Comparison of ENCODE assay signal across 23 cellular contexts in the genomic region with DNA sequence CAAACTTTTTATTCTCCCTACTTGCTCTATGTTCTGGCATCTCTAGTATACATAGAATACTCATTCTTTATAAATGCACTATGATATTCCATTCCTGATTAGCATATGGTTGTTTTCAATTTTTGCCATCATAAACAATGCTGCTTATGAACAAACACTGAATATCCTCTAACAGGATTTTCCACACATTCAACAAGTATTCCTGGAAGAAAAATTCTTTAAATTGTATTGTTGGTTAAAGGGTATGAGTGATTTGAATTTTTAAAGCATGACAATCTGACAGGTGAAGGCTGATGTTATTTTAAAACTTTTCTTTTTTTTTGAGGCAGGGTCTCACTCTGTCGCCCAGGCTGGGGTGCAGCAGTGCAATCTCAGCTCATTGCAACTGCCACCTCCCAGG. TPM values are rescaled to one million over a fixed set of nuclear protein-coding genes. Genes with fewer than 3 reads are reported as not detected.
DNase-seq lines count a peak whose midpoint lies in the region; ATAC-seq, FAIRE-seq and TF ChIP-seq lines count a peak whose summit lies in the region.
"Had no signal": no experiment of that assay in that cellular context is flagged by ENCODE, and none has a peak within 500 bp of the region (broad histone marks: within the 10 kb centered on the region; RNA-seq: fewer than 3 reads in every experiment).

No MANE protein-coding gene starts in this region.

- in situ Hi-C loops in GM12878 (cut with MboI) = no loop called here

- SMC1A ChIA-PET in GM12878 (lab: Charles Lee; ENCODE audit: uncharacterized antibody, unreplicated experiment) = no interaction called here

- no peak overlapping the region for H3K18ac ChIP-seq in trophoblast cell (ENCODE audit: low read length)

- H2BK12ac ChIP-seq in trophoblast cell (ENCODE audit: low read length) = no peak overlapping the region

- no peak overlapping the region for H4K91ac ChIP-seq in trophoblast cell (ENCODE audit: low read depth, low read length)

- H3K36me3 Mint-ChIP-seq in activated naive CD4-positive, alpha-beta T cell treated with anti-CD3 and anti-CD28 coated beads, Interleukin-2, amount 50 U/mL, for 24 hours = peaks cover 12% of the 10 kb centered on the region
- peaks cover 72% of the 10 kb centered on the region for H3K36me3 Mint-ChIP-seq in nephron progenitor cell (ENCODE audit: low read depth)

- TF ChIP-seq RAD21 in GM12878 (IDR thresholded peaks at IDR 0.05; ENCODE audit: insufficient read depth, low read depth, low read length) = no peak

- H3K79me1 ChIP-seq in trophoblast cell (ENCODE audit: low read length) = no peaks in the 10 kb centered on the region

- intact Hi-C loops in GM12878 (cut with micrococcal nuclease; ENCODE audit: unreplicated experiment) = no loop called here
- intact Hi-C loops in adrenal gland (cut with DNase I) = no loop called here

- no peaks in the 10 kb centered on the region for H3K27me3 ChIP-seq in GM12878 (replicated peaks in 1 of 2; ENCODE audit: control insufficient read depth in 2 of 2, insufficient read depth in 2 of 2, low read length in 1 of 2)
- no peaks in the 10 kb centered on the region for H3K27me3 ChIP-seq in trophoblast cell (ENCODE audit: insufficient read depth, low read length)
- no peaks in the 10 kb centered on the region for H3K27me3 ChIP-seq in adrenal gland

- H3K9me3 Mint-ChIP-seq in activated naive CD4-positive, alpha-beta T cell treated with anti-CD3 and anti-CD28 coated beads, Interleukin-2, amount 50 U/mL, for 24 hours = no peaks in the 10 kb centered on the region
- H3K9me3 Mint-ChIP-seq in nephron progenitor cell = peaks cover 13% of the 10 kb centered on the region
- H3K9me3 Mint-ChIP-seq: CD4-positive, alpha-beta memory T cell had no signal

- TF ChIP-seq CTCF in HEK293 (tag by site-specific recombination; IDR thresholded peaks at IDR 0.05) (no peak), GM12878 (IDR thresholded peaks at IDR 0.05 in 2 of 3, conservative IDR thresholded peaks at IDR 0.05 in 1 of 3; ENCODE audit: control insufficient read depth in 2 of 3, extremely low read depth in 1 of 3, insufficient read depth in 1 of 3, low read depth in 3 of 3, low read length in 3 of 3) (no peak), nephron progenitor cell (IDR thresholded peaks at IDR 0.05) (no peak), adrenal gland (IDR thresholded peaks at IDR 0.05) (no peak)

- POLR2A ChIA-PET in HEK293 (lab: Yijun Ruan, JAX) = interaction anchor here (0.7 to 1.4 kb wide), 2 partner anchors 12 to 50 kb away, joined by 5 to 9 read pairs; partner anchors contain the start of gene APPBP2
- POLR2A ChIA-PET in GM12878 (lab: Charles Lee) = no interaction called here

- no peak for ATAC-seq in GM12878
- ATAC-seq: A549 had no signal

- RAD21 ChIA-PET in GM12878 (lab: Charles Lee; ENCODE audit: unreplicated experiment) = no interaction called here

- whole genome bisulfite sequencing in GM12878 (ENCODE audit: insufficient coverage, insufficient replicate concordance, low lambda C conversion rate, missing lambda C conversion rate) = 100% methylated on average over 1 of the region's 1 CpG
- no CpG with 5 or more reads among the region's 1 CpG for WGBS in trophoblast cell (ENCODE audit: extremely low coverage, insufficient coverage, insufficient read length)
- WGBS in adrenal gland, 4 donors = 92 to 100% (median 95%) methylated on average over 1 of the region's 1 CpG

- H3K27me3 Mint-ChIP-seq in activated naive CD4-positive, alpha-beta T cell treated with anti-CD3 and anti-CD28 coated beads, Interleukin-2, amount 50 U/mL, for 24 hours = no peaks in the 10 kb centered on the region
- H3K27me3 Mint-ChIP-seq in nephron progenitor cell (ENCODE audit: low read depth, poor library complexity) = no peaks in the 10 kb centered on the region
- H3K27me3 Mint-ChIP-seq: CD4-positive, alpha-beta memory T cell had no signal

- H3K9me3 ChIP-seq in HEK293 (ENCODE audit: control insufficient read depth, insufficient read depth, low read depth, low read length) = no peaks in the 10 kb centered on the region
- H3K9me3 ChIP-seq in GM12878 (replicated peaks; ENCODE audit: control insufficient read depth, insufficient read depth, low read length) = no peaks in the 10 kb centered on the region
- H3K9me3 ChIP-seq in trophoblast cell (ENCODE audit: insufficient read depth, low read depth, low read length) = no peaks in the 10 kb centered on the region
- H3K9me3 ChIP-seq in adrenal gland (replicated peaks in 1 of 3) = no peaks in the 10 kb centered on the region
- H3K9me3 ChIP-seq: A549, HAP-1 had no signal

- peak overlapping the region; percentile 15 for H3K27ac Mint-ChIP-seq in activated naive CD4-positive, alpha-beta T cell treated with anti-CD3 and anti-CD28 coated beads, Interleukin-2, amount 50 U/mL, for 24 hours
- no peak overlapping the region for H3K27ac Mint-ChIP-seq in nephron progenitor cell

- H3K79me2 ChIP-seq in GM12878 (ENCODE audit: control insufficient read depth, insufficient read depth, low read length) (peaks cover 5% of the 10 kb centered on the region), trophoblast cell (ENCODE audit: control insufficient read depth, insufficient read depth, low read length, poor library complexity) (peaks cover 10% of the 10 kb centered on the region)

- H3K4me1 ChIP-seq in HEK293 (ENCODE audit: control insufficient read depth, insufficient read depth, low read length) (no peaks in the 10 kb centered on the region), GM12878 (ENCODE audit: control insufficient read depth, insufficient read depth, low read length) (no peaks in the 10 kb centered on the region), trophoblast cell (ENCODE audit: control insufficient read depth in 1 of 2, insufficient read depth in 2 of 2, low read length in 2 of 2) (no peaks in the 10 kb centered on the region), adrenal gland (replicated peaks in 1 of 2) (peaks cover 9 to 18% of the 10 kb centered on the region in 2 donors)
- H3K4me1 ChIP-seq: HAP-1 had no signal

- no peak overlapping the region for H2BK5ac ChIP-seq in trophoblast cell (ENCODE audit: low read depth, low read length, poor library complexity)

- no peak for FAIRE-seq in GM12878 (lab: Jason Lieb, UNC)
- FAIRE-seq: A549, GM12892, H54 had no signal

- H2BK120ac ChIP-seq in trophoblast cell (ENCODE audit: insufficient read depth, low read length, poor library complexity) = no peak overlapping the region

- CTCF ChIA-PET in HEK293 (lab: Yijun Ruan, JAX) (interaction anchor here (1.2 kb wide), 1 partner anchor 125 kb away, joined by 4 read pairs; no protein-coding TSS in a partner anchor), GM12878 (lab: Yijun Ruan, JAX) (no interaction called here)

- H2AK5ac ChIP-seq in trophoblast cell (ENCODE audit: low read length) = no peak overlapping the region

- no peak overlapping the region for H3K4me3 ChIP-seq in HEK293 (ENCODE audit: low read depth, low read length)
- no peak overlapping the region for H3K4me3 ChIP-seq in GM12878
- H3K4me3 ChIP-seq in trophoblast cell (ENCODE audit: low read depth, low read length) = no peak overlapping the region
- H3K4me3 ChIP-seq in adrenal gland = no peak overlapping the region
- H3K4me3 ChIP-seq: A549, HAP-1 had no signal

- DNase-seq in activated naive CD4-positive, alpha-beta T cell (lab: John Stamatoyannopoulos, UW) = no peak
- DNase-seq in GM12878 (ENCODE audit: low read depth, low spot score) (no peak), trophoblast cell (peak; percentile 14 to 58), nephron progenitor cell (no peak), adrenal gland (no peak), OCI-M1 (lab: John Stamatoyannopoulos, UW) (no peak)
- DNase-seq: 8988T; ACHN; AML-193; C1 segment of cervical spinal cord; Calu3; CD4-positive, alpha-beta memory T cell; COR-L47; DMS53; DMS79 treated with DMSO at 0.1 percent for 48 hours; GF-D8; GOT3 had no signal

- peaks cover 28 to 39% of the 10 kb centered on the region in 2 experiments for H3K36me3 ChIP-seq in HEK293 (ENCODE audit: control insufficient read depth in 2 of 2, insufficient read depth in 1 of 2, low read length in 2 of 2)
- H3K36me3 ChIP-seq in GM12878 (ENCODE audit: control insufficient read depth in 2 of 2, insufficient read depth in 2 of 2, low read length in 1 of 2) = peaks cover 0 to 11% of the 10 kb centered on the region in 2 experiments; a peak in 2 of 4 replicates
- peaks cover 24% of the 10 kb centered on the region in 2 experiments for H3K36me3 ChIP-seq in trophoblast cell (ENCODE audit: control insufficient read depth in 1 of 2, insufficient read depth in 2 of 2, low read length in 2 of 2)
- H3K36me3 ChIP-seq in adrenal gland (replicated peaks in 1 of 2) = peaks cover 0 to 12% of the 10 kb centered on the region in 2 donors
- H3K36me3 ChIP-seq: HAP-1 had no signal

- no peak overlapping the region for H3K27ac ChIP-seq in HEK293 (ENCODE audit: extremely low read depth, low read depth, low read length)
- H3K27ac ChIP-seq in GM12878 (ENCODE audit: control insufficient read depth, insufficient read depth) = no peak overlapping the region
- H3K27ac ChIP-seq in trophoblast cell (ENCODE audit: low read depth, low read length) = no peak overlapping the region
- no peak overlapping the region for H3K27ac ChIP-seq in adrenal gland
- H3K27ac ChIP-seq: A549 had no signal

- no peak overlapping the region for H4K12ac ChIP-seq in trophoblast cell (ENCODE audit: low read depth, low read length)

- H3K14ac ChIP-seq in trophoblast cell (ENCODE audit: low read length) = no peak overlapping the region

- BruUV-seq in GM12878 (replicated peaks; lab: Mats Ljungman, UMichigan) = no TSS peak

- no peak overlapping the region for H2AFZ ChIP-seq in GM12878 (ENCODE audit: control insufficient read depth, low read depth, low read length)
- H2AFZ ChIP-seq in trophoblast cell (ENCODE audit: insufficient read depth, low read length, poor library complexity) = no peak overlapping the region

- TF ChIP-seq EP300 in GM12878 (IDR thresholded peaks at IDR 0.05; ENCODE audit: borderline replicate concordance in 1 of 2, control insufficient read depth in 1 of 2, low read depth in 2 of 2, low read length in 2 of 2) = no peak

- TF ChIP-seq POLR2A in GM12878 (IDR thresholded peaks at IDR 0.05; ENCODE audit: low read depth, low read length) (no peak), adrenal gland (IDR thresholded peaks at IDR 0.05) (no peak)

- no peak overlapping the region for H4K8ac ChIP-seq in trophoblast cell (ENCODE audit: low read depth, low read length)

- H3K4me3 Mint-ChIP-seq in activated naive CD4-positive, alpha-beta T cell treated with anti-CD3 and anti-CD28 coated beads, Interleukin-2, amount 50 U/mL, for 24 hours = no peak overlapping the region
- no peak overlapping the region for H3K4me3 Mint-ChIP-seq in nephron progenitor cell
- H3K4me3 Mint-ChIP-seq: CD4-positive, alpha-beta memory T cell had no signal

- H4K20me1 ChIP-seq in GM12878 (ENCODE audit: control insufficient read depth, insufficient read depth) = peaks cover 4% of the 10 kb centered on the region

- H3K4me1 Mint-ChIP-seq in activated naive CD4-positive, alpha-beta T cell treated with anti-CD3 and anti-CD28 coated beads, Interleukin-2, amount 50 U/mL, for 24 hours = peaks cover 68% of the 10 kb centered on the region
- no peaks in the 10 kb centered on the region for H3K4me1 Mint-ChIP-seq in nephron progenitor cell

- no peak overlapping the region for H3K9ac ChIP-seq in GM12878 (ENCODE audit: control insufficient read depth, insufficient read depth, low read length)
- no peak overlapping the region for H3K9ac ChIP-seq in trophoblast cell (ENCODE audit: low read length)

- no peak overlapping the region for H3K23ac ChIP-seq in trophoblast cell (ENCODE audit: low read length)

- H3K4ac ChIP-seq in trophoblast cell (ENCODE audit: low read depth, low read length) = no peak overlapping the region

- no peak overlapping the region for H3K4me2 ChIP-seq in GM12878 (ENCODE audit: control insufficient read depth, insufficient read depth)
- no peak overlapping the region for H3K4me2 ChIP-seq in trophoblast cell (ENCODE audit: low read length)
- H3K4me2 ChIP-seq: A549 had no signal

RNA-seq across cellular contexts. Expression of gene APPBP2, which starts 11.5 kb away (rescaled TPM):
- 30.8 and 50.6 TPM in 2 replicates for total RNA-seq in GM12878 (2013; cell fraction: nucleolus; rRNA removed)
- total RNA-seq in GM12878 (2014; rRNA removed) = 12.1 and 16.2 TPM in 2 replicates
- total RNA-seq in GM12878 (2014; rRNA removed; fragmentation: Illumina TruSeq; extraction: Trizol) = 14.1 and 14.5 TPM in 2 replicates
- total RNA-seq in GM12878 (2021) = 22.5 and 25.3 TPM in 2 replicates
- 4.2 TPM for polyA plus RNA-seq in GM12878 (2011; ENCODE audit: low read depth)
- 21.2 and 30.9 TPM in 2 replicates for polyA plus RNA-seq in GM12878 (2011; rRNA removed)
- polyA plus RNA-seq in GM12878 (2011; cell fraction: cytosol; rRNA removed) = 4.6 and 6.2 TPM in 2 replicates
- 7.1 and 8.0 TPM in 2 replicates for polyA plus RNA-seq in GM12878 (2011; cell fraction: nucleus; rRNA removed)
- 6.8 and 11.3 TPM in 2 replicates for polyA plus RNA-seq in GM12878 (2012)
- polyA plus RNA-seq in GM12878 (2014; fragmentation: Illumina TruSeq; extraction: Trizol) = 11.4 and 14.1 TPM in 2 replicates
- 1 to 10 TPM; 4.3 to 5.7 TPM for polyA plus RNA-seq in GM12878 (2014; fragmentation: Nextera tagmentation; extraction: Ambion mirVana)
- polyA plus RNA-seq in GM12878 (2014; rRNA removed) = 7.3 and 8.4 TPM in 2 replicates
- polyA plus RNA-seq in GM12878 (2016; fragmentation: Nextera tagmentation; extraction: Ambion mirVana) = 10 to 100 TPM; 30.3 to 30.8 TPM
- polyA minus RNA-seq in GM12878 (2011; rRNA and poly(A)+ RNA removed) = 17.1 and 30.9 TPM in 2 replicates
- polyA minus RNA-seq in GM12878 (2011; cell fraction: cytosol; rRNA and poly(A)+ RNA removed) = 9.7 and 12.0 TPM in 2 replicates
- 6.3 and 11.2 TPM in 2 replicates for polyA minus RNA-seq in GM12878 (2011; cell fraction: nucleus; rRNA and poly(A)+ RNA removed)
- 42.0 and 42.7 TPM in 2 replicates for polyA plus RNA-seq in trophoblast cell (2013)
- total RNA-seq in adrenal gland = 10 to 100 TPM; 18.8 to 63.4 (median 41.3) TPM
- 10 to 100 TPM in 1 of 3 donors, 1 to 10 TPM in 2; 5.5 to 36.8 (median 6.8) TPM for polyA plus RNA-seq in adrenal gland

Comparison
In these comparisons a context has a peak if more than half of its experiments do, and no peak if none do; other contexts are left out.
1. DNase-seq: peak in trophoblast cell (2 of 2); none in activated naive CD4-positive, alpha-beta T cell (0 of 4), GM12878 (single experiment), nephron progenitor cell (single experiment), adrenal gland (0 of 7) and OCI-M1 (single experiment).